In the genomic region with DNA sequence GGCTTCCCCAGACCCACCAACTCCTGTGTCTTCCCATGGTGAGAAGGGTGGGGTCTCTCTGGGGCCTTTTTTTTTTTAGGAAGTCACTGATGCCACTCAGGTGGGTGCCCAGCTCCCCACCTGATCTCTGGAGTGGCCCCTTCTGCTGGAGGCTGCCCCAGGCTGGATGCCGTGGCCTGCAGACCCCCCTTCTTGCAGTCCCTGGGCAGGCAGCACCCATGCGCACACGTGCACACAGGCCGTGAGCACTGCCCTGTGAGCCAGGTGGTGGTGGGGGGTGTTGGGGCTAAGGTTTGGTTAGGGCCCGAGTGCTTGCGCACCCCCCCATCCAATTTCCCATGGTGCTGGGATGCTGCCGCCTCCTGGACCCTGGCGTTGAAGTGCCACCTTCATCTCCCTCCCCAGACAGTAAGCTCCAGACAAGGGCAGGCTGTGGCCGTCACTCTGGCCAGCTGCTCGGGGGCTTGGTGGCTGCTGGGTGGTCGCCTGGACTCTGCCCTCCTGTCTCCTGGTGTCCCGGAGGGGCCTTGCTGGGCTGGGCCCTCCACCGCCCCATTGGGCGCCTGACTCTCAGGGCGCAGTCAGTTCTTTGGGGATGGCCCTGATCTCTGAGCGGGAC, we compare ENCODE assay signal across 11 cellular contexts. TPM values are rescaled to one million over a fixed set of nuclear protein-coding genes. Genes with fewer than 3 reads are reported as not detected.
A peak's percentile ranks its signal among the peaks of the same experiment; 100 is the strongest.
DNase-seq lines count a peak whose midpoint lies in the region; ATAC-seq and TF ChIP-seq lines count a peak whose summit lies in the region.
"Had no signal": no experiment of that assay in that cellular context is flagged by ENCODE, and none has a peak within 500 bp of the region (broad histone marks: within the 10 kb centered on the region; RNA-seq: fewer than 3 reads in every experiment).

No MANE protein-coding gene starts in this region.

- no peak for TF ChIP-seq CTCF in CD8-positive, alpha-beta T cell (IDR thresholded peaks at IDR 0.05)
- TF ChIP-seq CTCF in BE2C (IDR thresholded peaks at IDR 0.05; ENCODE audit: low read depth, low read length), result no peak
- TF ChIP-seq CTCF in WERI-Rb-1 (IDR thresholded peaks at IDR 0.05; ENCODE audit: low read depth, low read length), result no peak

- no peaks in the 10 kb centered on the region for H3K36me3 ChIP-seq in CD8-positive, alpha-beta T cell (ENCODE audit: insufficient read depth, low read length)
- peaks cover 7% of the 10 kb centered on the region; the same call in 1 of the 2 replicates for H3K36me3 ChIP-seq in iPS-20b (ENCODE audit: insufficient read depth, low read depth, low read length)
- H3K36me3 ChIP-seq in skeletal muscle satellite cell (ENCODE audit: insufficient read depth, low read length), result peaks cover 16% of the 10 kb centered on the region
- no peaks in the 10 kb centered on the region for H3K36me3 ChIP-seq in BE2C
- no peaks in the 10 kb centered on the region; the same call in none of the 2 replicates for H3K36me3 ChIP-seq in WERI-Rb-1

- peaks cover 13% of the 10 kb centered on the region for H3K36me3 Mint-ChIP-seq in CD8-positive, alpha-beta T cell
- H3K36me3 Mint-ChIP-seq in activated CD8-positive, alpha-beta T cell treated with anti-CD3 and anti-CD28 coated beads, Interleukin-2, amount 10 ng/mL, durations not matched to agents 7 days and 5 days (ENCODE audit: low read depth), result peaks cover 6% of the 10 kb centered on the region

- H3K9me3 Mint-ChIP-seq in CD8-positive, alpha-beta T cell, result no peaks in the 10 kb centered on the region
- no peaks in the 10 kb centered on the region for H3K9me3 Mint-ChIP-seq in activated CD8-positive, alpha-beta T cell treated with anti-CD3 and anti-CD28 coated beads, Interleukin-2, amount 10 ng/mL, durations not matched to agents 7 days and 5 days (ENCODE audit: insufficient read depth)

- intact Hi-C loops in CD8-positive, alpha-beta T cell (cut with DNase I, micrococcal nuclease), result no loop called here

- H3K4me3 Mint-ChIP-seq in CD8-positive, alpha-beta T cell, result no peak overlapping the region
- H3K4me3 Mint-ChIP-seq in activated CD8-positive, alpha-beta T cell treated with anti-CD3 and anti-CD28 coated beads, Interleukin-2, amount 10 ng/mL, durations not matched to agents 7 days and 5 days, result no peak overlapping the region

- H3K4me3 ChIP-seq in CD8-positive, alpha-beta T cell (ENCODE audit: low read depth, low read length), result no peak overlapping the region
- peak overlapping the region; percentile 35; the same call in 1 of the 2 replicates for H3K4me3 ChIP-seq in iPS-20b (ENCODE audit: low read length)
- no peak overlapping the region for H3K4me3 ChIP-seq in skeletal muscle satellite cell (ENCODE audit: low read length)
- H3K4me3 ChIP-seq in BE2C (ENCODE audit: low read depth, low read length), result no peak overlapping the region
- H3K4me3 ChIP-seq in WERI-Rb-1 (ENCODE audit: low read depth, low read length), result no peak overlapping the region

- POLR2A ChIA-PET in CD8-positive, alpha-beta T cell (lab: Charles Lee), result no interaction called here
- POLR2A ChIA-PET in activated CD8-positive, alpha-beta T cell treated with anti-CD3 and anti-CD28 coated beads, Interleukin-2, amount 10 ng/mL, durations not matched to agents 7 days and 5 days (lab: Charles Lee), result no interaction called here

- DNase-seq in CD8-positive, alpha-beta T cell, result peak in 1 of 7 experiments; percentile 21
- no peak for DNase-seq in activated CD8-positive, alpha-beta T cell treated with anti-CD3 and anti-CD28 coated beads, Interleukin-2, amount 10 ng/mL, durations not matched to agents 7 days and 5 days
- DNase-seq in NK-92 (lab: John Stamatoyannopoulos, UW; ENCODE audit: unreplicated experiment), result no peak
- no peak for DNase-seq in BE2C
- DNase-seq in WERI-Rb-1, result no peak
- DNase-seq: NK-92 treated with Interleukin-12 subunit alpha and Interleukin-12 subunit beta, amount 100 ng/mL, for 24 hours; T-helper 1 cell had no signal

- no peak for ATAC-seq in CD8-positive, alpha-beta T cell
- no peak for ATAC-seq in activated CD8-positive, alpha-beta T cell treated with anti-CD3 and anti-CD28 coated beads, Interleukin-2, amount 10 ng/mL, durations not matched to agents 7 days and 5 days
- no peak for ATAC-seq in HG02885 (IDR thresholded peaks at IDR 0.05; ENCODE audit: poor library complexity, unreplicated experiment)

- peaks cover 53% of the 10 kb centered on the region for H3K4me1 Mint-ChIP-seq in CD8-positive, alpha-beta T cell (ENCODE audit: low read depth)
- peaks cover 22% of the 10 kb centered on the region for H3K4me1 Mint-ChIP-seq in activated CD8-positive, alpha-beta T cell treated with anti-CD3 and anti-CD28 coated beads, Interleukin-2, amount 10 ng/mL, durations not matched to agents 7 days and 5 days (ENCODE audit: low read depth)

- no peaks in the 10 kb centered on the region for H3K27me3 Mint-ChIP-seq in CD8-positive, alpha-beta T cell (ENCODE audit: low read depth)
- H3K27me3 Mint-ChIP-seq in activated CD8-positive, alpha-beta T cell treated with anti-CD3 and anti-CD28 coated beads, Interleukin-2, amount 10 ng/mL, durations not matched to agents 7 days and 5 days (ENCODE audit: low read depth), result no peaks in the 10 kb centered on the region

- CTCF ChIA-PET in CD8-positive, alpha-beta T cell (lab: Charles Lee), result no interaction called here
- CTCF ChIA-PET in activated CD8-positive, alpha-beta T cell treated with anti-CD3 and anti-CD28 coated beads, Interleukin-2, amount 10 ng/mL, durations not matched to agents 7 days and 5 days (lab: Charles Lee), result no interaction called here

- H3K27me3 ChIP-seq in CD8-positive, alpha-beta T cell (ENCODE audit: insufficient read depth, low read length), result no peaks in the 10 kb centered on the region
- H3K27me3 ChIP-seq in iPS-20b (ENCODE audit: insufficient read depth, low read length), result no peaks in the 10 kb centered on the region
- H3K27me3 ChIP-seq in skeletal muscle satellite cell (ENCODE audit: control insufficient read depth, insufficient read depth, low read length), result no peaks in the 10 kb centered on the region
- no peaks in the 10 kb centered on the region for H3K27me3 ChIP-seq in BE2C
- no peaks in the 10 kb centered on the region for H3K27me3 ChIP-seq in WERI-Rb-1 (ENCODE audit: insufficient read depth, low read depth, severe bottlenecking)

- H3K9ac ChIP-seq in iPS-20b (ENCODE audit: low read depth, low read length), result peak overlapping the region; percentile 70
- H3K9ac ChIP-seq in skeletal muscle satellite cell (ENCODE audit: low read depth, low read length), result peak overlapping the region; percentile 44

- no peaks in the 10 kb centered on the region for H3K9me3 ChIP-seq in CD8-positive, alpha-beta T cell (ENCODE audit: low read length)
- no peaks in the 10 kb centered on the region for H3K9me3 ChIP-seq in iPS-20b (ENCODE audit: insufficient read depth, low read depth, low read length)
- no peaks in the 10 kb centered on the region for H3K9me3 ChIP-seq in skeletal muscle satellite cell (replicated peaks; ENCODE audit: low read length)
- H3K9me3 ChIP-seq in BE2C, result no peaks in the 10 kb centered on the region
- H3K9me3 ChIP-seq in WERI-Rb-1 (ENCODE audit: severe bottlenecking), result no peaks in the 10 kb centered on the region

- no peak overlapping the region for H3K27ac ChIP-seq in CD8-positive, alpha-beta T cell (ENCODE audit: low read depth, low read length)
- peak overlapping the region; percentile 6 for H3K27ac ChIP-seq in iPS-20b (ENCODE audit: low read length)
- no peak overlapping the region for H3K27ac ChIP-seq in WERI-Rb-1
- H3K27ac ChIP-seq: epithelial cell of prostate had no signal

- H3K4me2 ChIP-seq in skeletal muscle satellite cell (ENCODE audit: low read length), result peak overlapping the region; percentile 50

- H3K27ac Mint-ChIP-seq in CD8-positive, alpha-beta T cell, result peak overlapping the region; percentile 69
- peak overlapping the region; percentile 20 for H3K27ac Mint-ChIP-seq in activated CD8-positive, alpha-beta T cell treated with anti-CD3 and anti-CD28 coated beads, Interleukin-2, amount 10 ng/mL, durations not matched to agents 7 days and 5 days

- peaks cover 61% of the 10 kb centered on the region for H3K4me1 ChIP-seq in CD8-positive, alpha-beta T cell (ENCODE audit: insufficient read depth, low read length)
- peaks cover 30% of the 10 kb centered on the region for H3K4me1 ChIP-seq in iPS-20b (ENCODE audit: insufficient read depth, low read length)
- peaks cover 54% of the 10 kb centered on the region for H3K4me1 ChIP-seq in skeletal muscle satellite cell (ENCODE audit: control insufficient read depth, insufficient read depth, low read length)
- no peaks in the 10 kb centered on the region for H3K4me1 ChIP-seq in BE2C

RNA-seq across cellular contexts. Expression of a gene that starts 50.6 kb away (rescaled TPM):
- total RNA-seq in CD8-positive, alpha-beta T cell, result 100 to 1,000 TPM; 361 to 383 TPM
- total RNA-seq in activated CD8-positive, alpha-beta T cell treated with anti-CD3 and anti-CD28 coated beads, Interleukin-2, amount 10 ng/mL, durations not matched to agents 7 days and 5 days, result 10 to 100 TPM; 41.2 to 41.4 TPM
- 16.7 and 24.0 TPM in 2 replicates for total RNA-seq in skeletal muscle satellite cell (2012; rRNA removed)
- 22.2 TPM for polyA plus RNA-seq in BE2C (2012; ENCODE audit: insufficient read depth, insufficient read length, low read depth)

Comparison
In these comparisons a context has a peak if more than half of its experiments do, and no peak if none do; other contexts are left out.
1. RNA of a gene that starts 50.6 kb away (total RNA-seq): 361 to 383 TPM in CD8-positive, alpha-beta T cell; 41.2 to 41.4 TPM in activated CD8-positive, alpha-beta T cell treated with anti-CD3 and anti-CD28 coated beads, Interleukin-2, amount 10 ng/mL, durations not matched to agents 7 days and 5 days; every median in the first group is over 4 times any median in the second.